8 cellular contexts compared by ENCODE assay signal in the genomic region with DNA sequence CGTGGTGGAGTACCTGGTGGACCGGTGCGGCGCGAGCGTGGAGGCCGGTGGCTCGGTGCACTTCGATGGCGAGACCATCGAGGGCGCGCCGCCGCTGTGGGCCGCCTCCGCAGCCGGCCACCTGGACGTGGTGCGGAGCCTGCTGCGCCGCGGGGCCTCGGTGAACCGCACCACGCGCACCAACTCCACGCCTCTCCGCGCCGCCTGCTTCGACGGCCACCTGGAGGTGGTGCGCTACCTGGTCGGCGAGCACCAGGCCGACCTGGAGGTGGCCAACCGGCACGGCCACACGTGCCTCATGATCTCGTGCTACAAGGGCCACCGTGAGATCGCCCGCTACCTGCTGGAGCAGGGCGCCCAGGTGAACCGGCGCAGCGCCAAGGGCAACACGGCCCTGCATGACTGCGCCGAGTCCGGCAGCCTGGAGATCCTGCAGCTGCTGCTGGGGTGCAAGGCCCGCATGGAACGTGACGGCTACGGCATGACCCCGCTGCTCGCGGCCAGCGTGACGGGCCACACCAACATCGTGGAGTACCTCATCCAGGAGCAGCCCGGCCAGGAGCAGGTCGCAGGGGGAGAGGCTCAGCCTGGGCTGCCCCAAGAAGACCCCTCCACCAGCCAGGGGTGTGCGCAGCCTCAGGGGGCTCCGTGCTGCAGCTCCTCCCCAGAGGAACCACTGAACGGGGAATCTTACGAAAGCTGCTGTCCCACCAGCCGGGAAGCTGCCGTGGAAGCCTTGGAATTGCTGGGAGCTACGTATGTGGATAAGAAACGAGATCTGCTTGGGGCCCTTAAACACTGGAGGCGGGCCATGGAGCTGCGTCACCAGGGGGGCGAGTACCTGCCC. TPM values are rescaled to one million over a fixed set of nuclear protein-coding genes. Genes with fewer than 3 reads are reported as not detected.
A peak's percentile ranks its signal among the peaks of the same experiment; 100 is the strongest.
DNase-seq lines count a peak whose midpoint lies in the region; ATAC-seq and TF ChIP-seq lines count a peak whose summit lies in the region.
"Not testable (repeated sequence)": the region's sequence is repeated elsewhere in the genome, so short reads cannot be mapped to it uniquely, and the experiment has no call there.

No MANE protein-coding gene starts in this region.

- POLR2A ChIA-PET in CD8-positive, alpha-beta T cell (lab: Charles Lee), result interaction anchor here (1.3 to 2.9 kb wide), 6 partner anchors 18 to 176 kb away, joined by 4 to 21 read pairs (median 8); a partner anchor contains a TSS

- DNase-seq in CD8-positive, alpha-beta T cell; Jurkat, Clone E6-1 (ENCODE audit: low read depth, low spot score); immature natural killer cell; neural crest cell (ENCODE audit: low read depth, low spot score); substantia nigra (lab: John Stamatoyannopoulos, UW): not testable (repeated sequence)
- peak in 1 of 3 donors; percentile 14 for DNase-seq in T-helper 17 cell
- peak; percentile 36 for DNase-seq in activated naive CD8-positive, alpha-beta T cell treated with anti-CD3 and anti-CD28 coated beads for 36 hours

- ATAC-seq in CD8-positive, alpha-beta T cell; T-helper 17 cell: not testable (repeated sequence)

- peak overlapping the region; percentile 73 for H3K4me3 ChIP-seq in CD8-positive, alpha-beta T cell (ENCODE audit: low read depth, low read length)
- peak overlapping the region; percentile 73 for H3K4me3 ChIP-seq in Jurkat, Clone E6-1 (ENCODE audit: low read length)
- H3K4me3 ChIP-seq in endocrine pancreas (ENCODE audit: control insufficient read depth, insufficient read depth, low read length), result not testable (repeated sequence)

- CTCF ChIA-PET in CD8-positive, alpha-beta T cell (lab: Charles Lee), result interaction anchor here (0.6 to 4.4 kb wide), 11 partner anchors 12 to 1195 kb away, joined by 3 to 68 read pairs (median 6); a partner anchor contains a TSS

- H3K4me1 Mint-ChIP-seq in CD8-positive, alpha-beta T cell (ENCODE audit: low read depth), result peaks cover 38% of the 10 kb centered on the region
- peaks cover 18% of the 10 kb centered on the region for H3K4me1 Mint-ChIP-seq in T-helper 17 cell
- peaks cover 33% of the 10 kb centered on the region for H3K4me1 Mint-ChIP-seq in activated naive CD8-positive, alpha-beta T cell treated with anti-CD3 and anti-CD28 coated beads for 36 hours
- H3K4me1 Mint-ChIP-seq in immature natural killer cell, result peaks cover 26 to 39% of the 10 kb centered on the region in 2 donors
- peaks cover 21% of the 10 kb centered on the region for H3K4me1 Mint-ChIP-seq in neural crest cell

- not testable (repeated sequence) for H3K9me3 Mint-ChIP-seq in CD8-positive, alpha-beta T cell; activated naive CD8-positive, alpha-beta T cell treated with anti-CD3 and anti-CD28 coated beads for 36 hours; immature natural killer cell; neural crest cell

- not testable (repeated sequence) for TF ChIP-seq CTCF in CD8-positive, alpha-beta T cell (IDR thresholded peaks at IDR 0.05); neural crest cell (conservative IDR thresholded peaks at IDR 0.05)

- not testable (repeated sequence) for H3K9me3 ChIP-seq in CD8-positive, alpha-beta T cell (ENCODE audit: low read length); T-helper 17 cell (ENCODE audit: control insufficient read depth, low read length, poor library complexity, severe bottlenecking); endocrine pancreas (ENCODE audit: control insufficient read depth, low read length)

- H3K4me1 ChIP-seq in CD8-positive, alpha-beta T cell (ENCODE audit: insufficient read depth, low read length), result peaks cover 16% of the 10 kb centered on the region
- H3K4me1 ChIP-seq in endocrine pancreas (ENCODE audit: control insufficient read depth, insufficient read depth, low read length), result not testable (repeated sequence)

- H3K27me3 ChIP-seq in CD8-positive, alpha-beta T cell (ENCODE audit: insufficient read depth, low read length); endocrine pancreas (ENCODE audit: control insufficient read depth, insufficient read depth, low read length): not testable (repeated sequence)

- peak overlapping the region; percentile 81 for H3K27ac ChIP-seq in CD8-positive, alpha-beta T cell (ENCODE audit: low read depth, low read length)
- peak overlapping the region; percentile 83 for H3K27ac ChIP-seq in substantia nigra (ENCODE audit: low read depth, low read length, poor library complexity, severe bottlenecking)

- intact Hi-C loops in CD8-positive, alpha-beta T cell (cut with DNase I, micrococcal nuclease), result loop anchor here (5.0 kb wide), 3 partner anchors 120 to 1030 kb away; a partner anchor contains a TSS

- H3K27ac Mint-ChIP-seq in CD8-positive, alpha-beta T cell, result peak overlapping the region; percentile 89
- peak overlapping the region; percentile 77 for H3K27ac Mint-ChIP-seq in T-helper 17 cell
- H3K27ac Mint-ChIP-seq in activated naive CD8-positive, alpha-beta T cell treated with anti-CD3 and anti-CD28 coated beads for 36 hours, result peak overlapping the region; percentile 90
- H3K27ac Mint-ChIP-seq in immature natural killer cell, result peak overlapping the region; percentile 30 to 90 (median 68)
- not testable (repeated sequence) for H3K27ac Mint-ChIP-seq in neural crest cell (ENCODE audit: unreplicated experiment)

- peak overlapping the region; percentile 74 for H3K9ac ChIP-seq in endocrine pancreas (ENCODE audit: control insufficient read depth, insufficient read depth, low read length)

- H3K36me3 Mint-ChIP-seq in CD8-positive, alpha-beta T cell, result peaks cover 46% of the 10 kb centered on the region
- H3K36me3 Mint-ChIP-seq in T-helper 17 cell (ENCODE audit: low read depth); immature natural killer cell; neural crest cell (ENCODE audit: low read depth): not testable (repeated sequence)
- peaks cover 26% of the 10 kb centered on the region for H3K36me3 Mint-ChIP-seq in activated naive CD8-positive, alpha-beta T cell treated with anti-CD3 and anti-CD28 coated beads for 36 hours

- H3K27me3 Mint-ChIP-seq in CD8-positive, alpha-beta T cell (ENCODE audit: low read depth); T-helper 17 cell; activated naive CD8-positive, alpha-beta T cell treated with anti-CD3 and anti-CD28 coated beads for 36 hours; immature natural killer cell (ENCODE audit: low read depth in 3 of 3); neural crest cell (ENCODE audit: low read depth): not testable (repeated sequence)

- peaks cover 20% of the 10 kb centered on the region for H3K36me3 ChIP-seq in CD8-positive, alpha-beta T cell (ENCODE audit: insufficient read depth, low read length)
- not testable (repeated sequence) for H3K36me3 ChIP-seq in endocrine pancreas (ENCODE audit: control insufficient read depth, insufficient read depth, low read length)

- H3K4me3 Mint-ChIP-seq in CD8-positive, alpha-beta T cell, result peak overlapping the region; percentile 86
- peak overlapping the region; percentile 91 for H3K4me3 Mint-ChIP-seq in T-helper 17 cell
- H3K4me3 Mint-ChIP-seq in activated naive CD8-positive, alpha-beta T cell treated with anti-CD3 and anti-CD28 coated beads for 36 hours, result peak overlapping the region; percentile 90
- peak overlapping the region; percentile 54 to 87 (median 67) for H3K4me3 Mint-ChIP-seq in immature natural killer cell
- H3K4me3 Mint-ChIP-seq in neural crest cell, result peak overlapping the region; percentile 89

RNA-seq across cellular contexts. Expression of a gene that starts 0.7 kb away (rescaled TPM):
- 10 to 100 TPM; 16.7 to 17.4 TPM for total RNA-seq in CD8-positive, alpha-beta T cell
- 0.86 TPM for polyA plus RNA-seq in Jurkat, Clone E6-1 (2012; ENCODE audit: insufficient read depth, insufficient read length)
- total RNA-seq in T-helper 17 cell, result 10 to 100 TPM in 1 of 2 donors, 1 to 10 TPM in 1; 9.9 to 13.4 TPM
- 10 to 100 TPM; 21.8 to 22.5 TPM for total RNA-seq in activated naive CD8-positive, alpha-beta T cell treated with anti-CD3 and anti-CD28 coated beads for 36 hours
- polyA plus RNA-seq in immature natural killer cell, result 1 to 10 TPM in 2 of 3 donors, under 1 TPM in 1; 0.80 to 5.2 (median 2.2) TPM
- 16.9 and 17.3 TPM in 2 replicates for total RNA-seq in neural crest cell

RNA-seq across cellular contexts. Expression of a gene that starts 39.3 kb away (rescaled TPM):
- 1 to 10 TPM; 8.8 to 9.4 TPM for total RNA-seq in CD8-positive, alpha-beta T cell
- polyA plus RNA-seq in Jurkat, Clone E6-1 (2012; ENCODE audit: insufficient read depth, insufficient read length), result 10.2 TPM
- total RNA-seq in T-helper 17 cell (10 to 100 TPM; 23.4 to 29.1 TPM), neural crest cell (0.72 and 0.96 TPM in 2 replicates)
- 10 to 100 TPM; 18.4 to 19.5 TPM for total RNA-seq in activated naive CD8-positive, alpha-beta T cell treated with anti-CD3 and anti-CD28 coated beads for 36 hours
- polyA plus RNA-seq in immature natural killer cell, result 10 to 100 TPM in 1 of 3 donors, 1 to 10 TPM in 2; 3.3 to 15.7 (median 4.5) TPM
